In genomic region chr6:139173822-139174221, GRCh38 we compare ENCODE assay signal across 18 cellular contexts. TPM values are rescaled to one million over a fixed set of nuclear protein-coding genes. Genes with fewer than 3 reads are reported as not detected.
DNase-seq lines count a peak whose midpoint lies in the region; ATAC-seq and TF ChIP-seq lines count a peak whose summit lies in the region.
"Had no signal": no experiment of that assay in that cellular context is flagged by ENCODE, and none has a peak within 500 bp of the region (broad histone marks: within the 10 kb centered on the region; RNA-seq: fewer than 3 reads in every experiment).

No MANE protein-coding gene starts in this region.

- DNase-seq in activated CD4-positive, alpha-beta T cell treated with anti-CD3 and anti-CD28 coated beads, Interleukin-2, amount 10 ng/mL, durations not matched to agents 24 days and 14 days, result peak; percentile 58
- DNase-seq in activated CD4-positive, alpha-beta T cell treated with anti-CD3 and anti-CD28 coated beads for 48 hours, result no peak
- peak; percentile 23 for DNase-seq in MV-4-11 (lab: John Stamatoyannopoulos, UW)
- DNase-seq in naive thymus-derived CD8-positive, alpha-beta T cell, result no peak
- no peak for DNase-seq in left lung
- no peak for DNase-seq in aorta
- no peak for DNase-seq in progenitor cell of endocrine pancreas (ENCODE audit: low spot score, unreplicated experiment)
- DNase-seq: body of pancreas, DMS79, mammary epithelial cell, NCI-H1417 treated with DMSO at 0.1 percent for 48 hours, PC-9, SW 1271, upper lobe of left lung had no signal

- H3K27ac Mint-ChIP-seq in activated CD4-positive, alpha-beta T cell treated with anti-CD3 and anti-CD28 coated beads, Interleukin-2, amount 10 ng/mL, durations not matched to agents 24 days and 14 days, result peak overlapping the region; percentile 79
- H3K27ac Mint-ChIP-seq in activated T-helper 17 cell treated with anti-CD3 and anti-CD28 coated beads, Interleukin-2, amount 50 U/mL, for 72 hours, result peak overlapping the region; percentile 88
- peak overlapping the region; percentile 72 to 92 (median 87) for H3K27ac Mint-ChIP-seq in naive thymus-derived CD8-positive, alpha-beta T cell
- H3K27ac Mint-ChIP-seq in progenitor cell of endocrine pancreas, result no peak overlapping the region
- H3K27ac Mint-ChIP-seq: GM23338 had no signal

- no peak overlapping the region for H3K4me3 ChIP-seq in left lung
- no peak overlapping the region for H3K4me3 ChIP-seq in aorta (ENCODE audit: low read length in 2 of 2)
- H3K4me3 ChIP-seq: body of pancreas, GM23338, PC-9, upper lobe of left lung had no signal

- H3K27ac ChIP-seq in left lung, result no peak overlapping the region
- H3K27ac ChIP-seq in aorta (ENCODE audit: low read depth in 1 of 2, low read length in 2 of 2), result no peak overlapping the region
- H3K27ac ChIP-seq: body of pancreas, epithelial cell of prostate, PC-9, upper lobe of left lung had no signal

- H3K9me3 Mint-ChIP-seq in activated CD4-positive, alpha-beta T cell treated with anti-CD3 and anti-CD28 coated beads, Interleukin-2, amount 10 ng/mL, durations not matched to agents 24 days and 14 days, result no peaks in the 10 kb centered on the region
- no peaks in the 10 kb centered on the region for H3K9me3 Mint-ChIP-seq in activated T-helper 17 cell treated with anti-CD3 and anti-CD28 coated beads, Interleukin-2, amount 50 U/mL, for 72 hours
- no peaks in the 10 kb centered on the region for H3K9me3 Mint-ChIP-seq in naive thymus-derived CD8-positive, alpha-beta T cell
- H3K9me3 Mint-ChIP-seq in progenitor cell of endocrine pancreas (ENCODE audit: low read depth), result peaks cover 2% of the 10 kb centered on the region
- H3K9me3 Mint-ChIP-seq: GM23338 had no signal

- H3K4me1 Mint-ChIP-seq in activated CD4-positive, alpha-beta T cell treated with anti-CD3 and anti-CD28 coated beads, Interleukin-2, amount 10 ng/mL, durations not matched to agents 24 days and 14 days, result peaks cover 80% of the 10 kb centered on the region
- H3K4me1 Mint-ChIP-seq in activated T-helper 17 cell treated with anti-CD3 and anti-CD28 coated beads, Interleukin-2, amount 50 U/mL, for 72 hours, result peaks cover 82% of the 10 kb centered on the region
- peaks cover 65 to 96% (median 91%) of the 10 kb centered on the region in 4 donors for H3K4me1 Mint-ChIP-seq in naive thymus-derived CD8-positive, alpha-beta T cell
- H3K4me1 Mint-ChIP-seq in progenitor cell of endocrine pancreas (ENCODE audit: low read depth), result peaks cover 7% of the 10 kb centered on the region

- H3K36me3 ChIP-seq in left lung, result peaks cover 0 to 63% of the 10 kb centered on the region in 2 donors
- H3K36me3 ChIP-seq in aorta (ENCODE audit: control insufficient read depth in 1 of 2, insufficient read depth in 2 of 2, low read length in 1 of 2), result peaks cover 4 to 8% of the 10 kb centered on the region in 2 donors

- intact Hi-C loops in activated CD4-positive, alpha-beta T cell treated with anti-CD3 and anti-CD28 coated beads, Interleukin-2, amount 10 ng/mL, durations not matched to agents 24 days and 14 days (cut with micrococcal nuclease), result loop anchor here (1.0 to 2.0 kb wide), 4 partner anchors 13 to 49 kb away; no protein-coding TSS in a partner anchor
- intact Hi-C loops in left lung (cut with DNase I), result no loop called here
- intact Hi-C loops in aorta (cut with DNase I), result no loop called here

- no peak overlapping the region for H3K4me3 Mint-ChIP-seq in activated CD4-positive, alpha-beta T cell treated with anti-CD3 and anti-CD28 coated beads, Interleukin-2, amount 10 ng/mL, durations not matched to agents 24 days and 14 days
- H3K4me3 Mint-ChIP-seq in activated T-helper 17 cell treated with anti-CD3 and anti-CD28 coated beads, Interleukin-2, amount 50 U/mL, for 72 hours, result peak overlapping the region; percentile 63
- H3K4me3 Mint-ChIP-seq in naive thymus-derived CD8-positive, alpha-beta T cell, result peak overlapping the region in 9 of 10 donors; percentile 48 to 79 (median 71)
- H3K4me3 Mint-ChIP-seq in progenitor cell of endocrine pancreas (ENCODE audit: low read depth), result no peak overlapping the region
- H3K4me3 Mint-ChIP-seq: GM23338 had no signal

- peak; percentile 16 for ATAC-seq in activated T-helper 17 cell treated with anti-CD3 and anti-CD28 coated beads, Interleukin-2, amount 50 U/mL, for 72 hours (replicated peaks)
- ATAC-seq in naive thymus-derived CD8-positive, alpha-beta T cell, result no peak
- ATAC-seq in left lung (no peak), aorta (ENCODE audit: low FRiP score) (no peak)
- ATAC-seq: body of pancreas had no signal

- H3K27me3 Mint-ChIP-seq in activated CD4-positive, alpha-beta T cell treated with anti-CD3 and anti-CD28 coated beads, Interleukin-2, amount 10 ng/mL, durations not matched to agents 24 days and 14 days, result no peaks in the 10 kb centered on the region
- H3K27me3 Mint-ChIP-seq in activated T-helper 17 cell treated with anti-CD3 and anti-CD28 coated beads, Interleukin-2, amount 50 U/mL, for 72 hours, result no peaks in the 10 kb centered on the region
- H3K27me3 Mint-ChIP-seq in naive thymus-derived CD8-positive, alpha-beta T cell, result no peaks in the 10 kb centered on the region
- H3K27me3 Mint-ChIP-seq in progenitor cell of endocrine pancreas, result no peaks in the 10 kb centered on the region
- H3K27me3 Mint-ChIP-seq: IgD-negative memory B cell had no signal

- TF ChIP-seq CTCF in left lung (IDR thresholded peaks at IDR 0.05) (no peak), progenitor cell of endocrine pancreas (IDR thresholded peaks at IDR 0.05; ENCODE audit: unreplicated experiment) (no peak)

- peaks cover 76% of the 10 kb centered on the region for H3K36me3 Mint-ChIP-seq in activated CD4-positive, alpha-beta T cell treated with anti-CD3 and anti-CD28 coated beads, Interleukin-2, amount 10 ng/mL, durations not matched to agents 24 days and 14 days (ENCODE audit: low read depth)
- peaks cover 100% of the 10 kb centered on the region for H3K36me3 Mint-ChIP-seq in activated T-helper 17 cell treated with anti-CD3 and anti-CD28 coated beads, Interleukin-2, amount 50 U/mL, for 72 hours (ENCODE audit: low read depth)
- peaks cover 13 to 80% (median 29%) of the 10 kb centered on the region in 3 donors for H3K36me3 Mint-ChIP-seq in naive thymus-derived CD8-positive, alpha-beta T cell
- peaks cover 21% of the 10 kb centered on the region for H3K36me3 Mint-ChIP-seq in progenitor cell of endocrine pancreas (ENCODE audit: insufficient read depth)

- H3K9me3 ChIP-seq in left lung, result no peaks in the 10 kb centered on the region
- no peaks in the 10 kb centered on the region for H3K9me3 ChIP-seq in aorta (ENCODE audit: control insufficient read depth, low read length)
- H3K9me3 ChIP-seq: body of pancreas, upper lobe of left lung had no signal

- H3K27me3 ChIP-seq in left lung (no peaks in the 10 kb centered on the region), aorta (ENCODE audit: control insufficient read depth in 1 of 2, insufficient read depth in 2 of 2, low read length in 1 of 2) (no peaks in the 10 kb centered on the region)
- H3K27me3 ChIP-seq: body of pancreas, upper lobe of left lung had no signal

- H3K4me1 ChIP-seq in left lung, result peaks cover 0 to 4% of the 10 kb centered on the region in 2 donors
- H3K4me1 ChIP-seq in aorta (ENCODE audit: control insufficient read depth in 1 of 2, insufficient read depth in 2 of 2, low read length in 2 of 2), result peaks cover 0 to 2% of the 10 kb centered on the region in 2 donors

- POLR2A ChIA-PET in naive thymus-derived CD8-positive, alpha-beta T cell (lab: Charles Lee), result interaction anchor here (0.6 to 6.2 kb wide), 8 partner anchors 12 to 183 kb away, joined by 3 to 49 read pairs (median 4); partner anchors contain the start of gene HECA

- WGBS in aorta, 2 donors, result 94 to 96% methylated on average over 1 of the region's 1 CpG

RNA-seq across cellular contexts. Expression of gene HECA, which starts 38.9 kb away (rescaled TPM):
- 45.7 and 47.7 TPM in 2 replicates for total RNA-seq in activated CD4-positive, alpha-beta T cell treated with anti-CD3 and anti-CD28 coated beads, Interleukin-2, amount 10 ng/mL, durations not matched to agents 24 days and 14 days
- 10 to 100 TPM; 67.0 to 85.7 TPM for total RNA-seq in activated T-helper 17 cell treated with anti-CD3 and anti-CD28 coated beads, Interleukin-2, amount 50 U/mL, for 72 hours
- 100 to 1,000 TPM; 154 to 159 TPM for total RNA-seq in naive thymus-derived CD8-positive, alpha-beta T cell
- 1 to 10 TPM; 4.6 to 8.5 (median 5.5) TPM for polyA plus RNA-seq in naive thymus-derived CD8-positive, alpha-beta T cell
- total RNA-seq in left lung (10 to 100 TPM; 27.4 to 40.9 TPM), aorta (10 to 100 TPM; 47.4 to 53.2 TPM), progenitor cell of endocrine pancreas (10.9 TPM in 2 replicates)
- polyA plus RNA-seq in aorta, result 10 to 100 TPM; 12.4 to 28.7 TPM

Comparison
In these comparisons a context has a peak if more than half of its experiments do, and no peak if none do; other contexts are left out.
1. DNase-seq: peak in activated CD4-positive, alpha-beta T cell treated with anti-CD3 and anti-CD28 coated beads, Interleukin-2, amount 10 ng/mL, durations not matched to agents 24 days and 14 days (single experiment) and MV-4-11 (single experiment); none in activated CD4-positive, alpha-beta T cell treated with anti-CD3 and anti-CD28 coated beads for 48 hours (single experiment), naive thymus-derived CD8-positive, alpha-beta T cell (0 of 10), left lung (0 of 2), aorta (0 of 2) and progenitor cell of endocrine pancreas (single experiment).
2. H3K4me3 Mint-ChIP-seq: peak in activated T-helper 17 cell treated with anti-CD3 and anti-CD28 coated beads, Interleukin-2, amount 50 U/mL, for 72 hours (single experiment) and naive thymus-derived CD8-positive, alpha-beta T cell (9 of 10); none in activated CD4-positive, alpha-beta T cell treated with anti-CD3 and anti-CD28 coated beads, Interleukin-2, amount 10 ng/mL, durations not matched to agents 24 days and 14 days (single experiment) and progenitor cell of endocrine pancreas (single experiment).